ENCODE assay signal across 8 cellular contexts in the genomic region with DNA sequence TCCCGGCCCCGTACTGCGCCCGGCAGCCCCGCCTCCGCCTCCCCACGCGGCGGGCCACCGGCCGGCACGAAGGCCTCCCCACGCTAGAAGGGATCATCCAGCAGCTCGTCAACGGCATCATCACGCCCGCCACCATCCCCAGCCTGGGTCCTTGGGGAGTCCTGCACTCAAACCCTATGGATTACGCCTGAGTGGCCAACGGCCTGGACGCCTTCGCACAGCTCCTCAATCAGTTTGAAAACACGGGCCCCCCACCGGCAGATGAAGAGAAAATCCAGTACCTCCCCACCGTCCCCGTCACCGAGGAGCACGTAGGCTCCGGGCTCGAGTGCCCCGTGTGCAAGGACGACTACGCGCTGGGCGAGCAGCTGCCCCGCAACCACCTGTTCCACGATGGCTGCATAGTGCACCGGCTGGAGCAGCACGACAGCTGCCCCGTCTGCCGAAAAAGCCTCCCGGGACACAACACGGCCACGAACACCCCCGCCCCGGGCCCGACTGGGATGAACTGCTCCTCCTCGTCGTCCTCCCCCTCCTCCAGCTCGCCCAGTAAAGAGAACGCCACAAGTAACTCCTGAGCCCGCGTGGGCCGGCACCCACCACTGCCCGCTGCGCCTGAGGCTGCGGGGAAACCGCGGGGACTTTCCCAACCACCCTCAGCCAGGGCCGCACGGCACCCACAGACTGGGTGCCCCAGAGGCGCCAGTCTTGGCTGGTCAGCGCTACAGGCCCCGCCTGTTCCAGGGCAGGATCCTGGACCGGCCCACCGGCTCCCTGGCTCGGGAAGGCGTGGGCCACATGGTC. TPM values are rescaled to one million over a fixed set of nuclear protein-coding genes. Genes with fewer than 3 reads are reported as not detected.
A peak's percentile ranks its signal among the peaks of the same experiment; 100 is the strongest.
DNase-seq lines count a peak whose midpoint lies in the region; ATAC-seq and TF ChIP-seq lines count a peak whose summit lies in the region.

No MANE protein-coding gene starts in this region.

- H3K4me1 Mint-ChIP-seq in naive thymus-derived CD8-positive, alpha-beta T cell, result peaks cover 13 to 24% (median 19%) of the 10 kb centered on the region in 4 donors

- H3K36me3 Mint-ChIP-seq in naive thymus-derived CD8-positive, alpha-beta T cell, result peaks cover 0 to 5% (median 4%) of the 10 kb centered on the region in 3 donors

- TF ChIP-seq CTCF in GM20000 (IDR thresholded peaks at IDR 0.05; ENCODE audit: extremely low read depth, missing control alignments) (no peak), brain microvascular endothelial cell (IDR thresholded peaks at IDR 0.05; ENCODE audit: low read depth, low read length, missing control alignments) (no peak)

- ATAC-seq in SK-N-SH treated with all-trans-retinoic acid at 6 μM for 48 hours, result peak; percentile 14; the same call in 2 of the 3 replicates
- ATAC-seq in naive thymus-derived CD8-positive, alpha-beta T cell, result peak; percentile 69 to 80

- H3K27ac Mint-ChIP-seq in naive thymus-derived CD8-positive, alpha-beta T cell, result peak overlapping the region in 2 of 10 donors; percentile 59 to 76

- DNase-seq in GM20000 (ENCODE audit: low spot score) (peak; percentile 79), brain microvascular endothelial cell (no peak), KG1 (lab: John Stamatoyannopoulos, UW) (no peak), MV-4-11 (lab: John Stamatoyannopoulos, UW) (no peak), hepatic stellate cell (ENCODE audit: low spot score) (no peak)
- DNase-seq in naive thymus-derived CD8-positive, alpha-beta T cell, result peak in 8 of 10 donors; percentile 2 to 27 (median 14)

- peaks cover 75% of the 10 kb centered on the region for H3K27me3 ChIP-seq in ACC112 (ENCODE audit: insufficient read depth, low read length)
- H3K27me3 ChIP-seq in brain microvascular endothelial cell (replicated peaks), result peaks cover 21% of the 10 kb centered on the region

- POLR2A ChIA-PET in naive thymus-derived CD8-positive, alpha-beta T cell (lab: Charles Lee), result interaction anchor here (0.5 kb wide), 1 partner anchor 66 kb away, joined by 3 read pairs; no protein-coding TSS in a partner anchor

- H3K4me3 ChIP-seq in ACC112 (ENCODE audit: low read depth, low read length), result peak overlapping the region; percentile 67
- H3K4me3 ChIP-seq in brain microvascular endothelial cell (ENCODE audit: low read depth, low read length), result peak overlapping the region; percentile 12

- H3K36me3 ChIP-seq in ACC112 (ENCODE audit: insufficient read depth, low read length) (no peaks in the 10 kb centered on the region), brain microvascular endothelial cell (replicated peaks) (no peaks in the 10 kb centered on the region)

- in situ Hi-C loops in brain microvascular endothelial cell (cut with HindIII; ENCODE audit: low pct_ligation_motif_present, low sequenced_read_pairs), result no loop called here

- H3K79me2 ChIP-seq in ACC112 (ENCODE audit: control insufficient read depth, insufficient read depth, low read length, unreplicated experiment), result no peaks in the 10 kb centered on the region

- H2AFZ ChIP-seq in ACC112 (ENCODE audit: low read length, unreplicated experiment), result peak overlapping the region; percentile 20

- H3K9me3 Mint-ChIP-seq in naive thymus-derived CD8-positive, alpha-beta T cell, result no peaks in the 10 kb centered on the region

- H3K27me3 Mint-ChIP-seq in naive thymus-derived CD8-positive, alpha-beta T cell, result peaks cover 32 to 70% (median 54%) of the 10 kb centered on the region in 5 donors

- no peak overlapping the region for H3K27ac ChIP-seq in ACC112 (ENCODE audit: low read depth, low read length)
- H3K27ac ChIP-seq in brain microvascular endothelial cell, result no peak overlapping the region

- H3K4me1 ChIP-seq in ACC112 (ENCODE audit: control insufficient read depth, insufficient read depth, low read length, unreplicated experiment), result no peaks in the 10 kb centered on the region

- H3K4me3 Mint-ChIP-seq in naive thymus-derived CD8-positive, alpha-beta T cell, result peak overlapping the region; percentile 70 to 88 (median 80)

TF ChIP-seq in SK-N-SH treated with all-trans-retinoic acid at 6 μM for 48 hours, 23 proteins besides CTCF, POLR2A, EP300 and RAD21:
- TF ChIP-seq, protein P1, sequence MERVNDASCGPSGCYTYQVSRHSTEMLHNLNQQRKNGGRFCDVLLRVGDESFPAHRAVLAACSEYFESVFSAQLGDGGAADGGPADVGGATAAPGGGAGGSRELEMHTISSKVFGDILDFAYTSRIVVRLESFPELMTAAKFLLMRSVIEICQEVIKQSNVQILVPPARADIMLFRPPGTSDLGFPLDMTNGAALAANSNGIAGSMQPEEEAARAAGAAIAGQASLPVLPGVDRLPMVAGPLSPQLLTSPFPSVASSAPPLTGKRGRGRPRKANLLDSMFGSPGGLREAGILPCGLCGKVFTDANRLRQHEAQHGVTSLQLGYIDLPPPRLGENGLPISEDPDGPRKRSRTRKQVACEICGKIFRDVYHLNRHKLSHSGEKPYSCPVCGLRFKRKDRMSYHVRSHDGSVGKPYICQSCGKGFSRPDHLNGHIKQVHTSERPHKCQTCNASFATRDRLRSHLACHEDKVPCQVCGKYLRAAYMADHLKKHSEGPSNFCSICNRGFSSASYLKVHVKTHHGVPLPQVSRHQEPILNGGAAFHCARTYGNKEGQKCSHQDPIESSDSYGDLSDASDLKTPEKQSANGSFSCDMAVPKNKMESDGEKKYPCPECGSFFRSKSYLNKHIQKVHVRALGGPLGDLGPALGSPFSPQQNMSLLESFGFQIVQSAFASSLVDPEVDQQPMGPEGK (CRISPR knock-in tag; IDR thresholded peaks at IDR 0.05; ENCODE audit: borderline replicate concordance), result no peak
- TF ChIP-seq ZFP3 (CRISPR knock-in tag; IDR thresholded peaks at IDR 0.05) (no peak), ESRRG (CRISPR knock-in tag; IDR thresholded peaks at IDR 0.05) (no peak)
TF ChIP-seq in SK-N-SH treated with all-trans-retinoic acid at 6 μM for 48 hours: peak in this region for 0.

RNA-seq across cellular contexts. Expression of a gene that starts 39.0 kb away (rescaled TPM):
- 10 to 100 TPM; 27.2 to 31.3 TPM for total RNA-seq in naive thymus-derived CD8-positive, alpha-beta T cell
- 10 to 100 TPM; 14.5 to 26.9 (median 19.4) TPM for polyA plus RNA-seq in naive thymus-derived CD8-positive, alpha-beta T cell

Comparison
In these comparisons a context has a peak if more than half of its experiments do, and no peak if none do; other contexts are left out.
1. DNase-seq: peak in GM20000 (single experiment) and naive thymus-derived CD8-positive, alpha-beta T cell (8 of 10); none in brain microvascular endothelial cell (single experiment), KG1 (single experiment), MV-4-11 (single experiment) and hepatic stellate cell (single experiment).